ENCODE assay signal across 1 cellular context in the genomic region with DNA sequence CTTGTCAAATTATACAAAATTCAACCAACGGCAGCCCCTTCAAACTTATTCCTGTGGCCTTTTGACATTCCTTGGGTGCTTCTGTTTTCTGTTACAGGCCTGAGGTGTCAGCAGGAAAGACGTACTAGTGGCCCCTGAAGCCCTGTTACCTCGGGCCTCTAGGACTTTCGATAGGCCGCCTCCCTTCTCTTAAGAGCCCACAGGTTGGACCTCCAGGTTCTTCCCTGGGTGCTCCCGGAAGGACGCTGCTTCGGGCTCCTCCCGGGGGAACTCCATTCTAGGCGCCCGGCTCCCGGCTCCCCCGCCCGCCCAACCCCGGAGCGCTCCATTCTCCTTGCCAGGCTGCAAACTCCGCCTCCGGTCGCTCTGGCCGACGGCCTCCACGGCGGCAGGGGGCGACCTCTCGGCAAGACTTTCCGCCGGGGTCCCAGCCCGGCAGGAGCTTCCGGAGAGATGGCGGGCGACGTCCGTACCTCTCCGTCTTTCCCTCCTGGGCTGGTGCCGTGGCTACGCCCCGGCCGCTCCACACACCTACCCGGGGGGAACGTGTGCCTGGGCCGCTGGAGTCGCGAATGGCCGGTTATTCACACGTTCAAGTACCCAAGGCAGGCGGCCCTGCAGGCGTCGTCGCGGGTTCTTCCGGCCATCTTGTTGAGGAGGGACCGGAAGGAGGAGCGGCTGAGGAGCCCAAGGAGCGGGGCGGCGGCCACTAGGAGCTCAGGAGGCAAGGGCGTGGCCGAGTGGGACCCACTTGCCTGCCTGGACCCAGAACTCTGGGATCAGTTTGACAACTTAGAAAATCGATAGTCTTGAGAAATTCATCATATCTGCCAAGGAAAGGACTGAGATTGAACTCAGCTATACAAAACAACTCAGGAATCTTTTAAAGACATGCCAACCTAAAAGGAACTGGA.
TF ChIP-seq lines count a peak whose summit lies in the region.

No MANE protein-coding gene starts in this region.

TF ChIP-seq in K562, 482 proteins besides CTCF, POLR2A, EP300 and RAD21 (continues in another document):
- peak; percentile 82 to 94 (median 90) for TF ChIP-seq YY1 (IDR thresholded peaks at IDR 0.05; ENCODE audit: borderline replicate concordance in 1 of 3, control insufficient read depth in 1 of 3, extremely low read depth in 1 of 3, insufficient read depth in 3 of 3, insufficient read length in 1 of 3, insufficient replicate concordance in 2 of 3, low read depth in 1 of 3, low read length in 2 of 3)
- no peak for TF ChIP-seq CHD2 (IDR thresholded peaks at IDR 0.05; ENCODE audit: low read depth, low read length)
- no peak for TF ChIP-seq CCAR2 (IDR thresholded peaks at IDR 0.05; ENCODE audit: low read depth, low read length)
- TF ChIP-seq ZFP36 (IDR thresholded peaks at IDR 0.05; ENCODE audit: low read depth, low read length, partially characterized antibody) = no peak
- TF ChIP-seq ZBTB17 (CRISPR knock-in tag; IDR thresholded peaks at IDR 0.05) = peak; percentile 87
- no peak for TF ChIP-seq ZNF217 (CRISPR knock-in tag; IDR thresholded peaks at IDR 0.05)
- 0 out of 2 replicates have a peak, but pooled peaks have one; percentile 50 for TF ChIP-seq LEF1 (IDR thresholded peaks at IDR 0.05)
- no peak for TF ChIP-seq SMARCA4 (IDR thresholded peaks at IDR 0.05)
- TF ChIP-seq ETV1 (tag; conservative IDR thresholded peaks at IDR 0.05; ENCODE audit: low read depth) = peak; percentile 99
- TF ChIP-seq PCBP1 (IDR thresholded peaks at IDR 0.05; ENCODE audit: low read depth, low read length, poor library complexity, severe bottlenecking) = peak; percentile 59
- TF ChIP-seq, protein P1, sequence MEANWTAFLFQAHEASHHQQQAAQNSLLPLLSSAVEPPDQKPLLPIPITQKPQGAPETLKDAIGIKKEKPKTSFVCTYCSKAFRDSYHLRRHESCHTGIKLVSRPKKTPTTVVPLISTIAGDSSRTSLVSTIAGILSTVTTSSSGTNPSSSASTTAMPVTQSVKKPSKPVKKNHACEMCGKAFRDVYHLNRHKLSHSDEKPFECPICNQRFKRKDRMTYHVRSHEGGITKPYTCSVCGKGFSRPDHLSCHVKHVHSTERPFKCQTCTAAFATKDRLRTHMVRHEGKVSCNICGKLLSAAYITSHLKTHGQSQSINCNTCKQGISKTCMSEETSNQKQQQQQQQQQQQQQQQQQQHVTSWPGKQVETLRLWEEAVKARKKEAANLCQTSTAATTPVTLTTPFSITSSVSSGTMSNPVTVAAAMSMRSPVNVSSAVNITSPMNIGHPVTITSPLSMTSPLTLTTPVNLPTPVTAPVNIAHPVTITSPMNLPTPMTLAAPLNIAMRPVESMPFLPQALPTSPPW (CRISPR knock-in tag; IDR thresholded peaks at IDR 0.05) = peak; percentile 69
- TF ChIP-seq PTTG1 (tag; IDR thresholded peaks at IDR 0.05; ENCODE audit: low read depth) = no peak
- peak; percentile 64 for TF ChIP-seq U2AF1 (optimal IDR thresholded peaks at IDR 0.05; ENCODE audit: low read depth, low read length)
- no peak for TF ChIP-seq MYNN (IDR thresholded peaks at IDR 0.05)
- no peak for TF ChIP-seq MYNN (CRISPR knock-in tag; IDR thresholded peaks at IDR 0.05)
- TF ChIP-seq DMBX1 (CRISPR knock-in tag; IDR thresholded peaks at IDR 0.05; ENCODE audit: borderline replicate concordance) = peak; percentile 83; the same call in 1 of the 2 replicates
- peak; percentile 66 for TF ChIP-seq PML (IDR thresholded peaks at IDR 0.05; ENCODE audit: low read length)
- TF ChIP-seq CHD4 (IDR thresholded peaks at IDR 0.05; ENCODE audit: insufficient read depth, insufficient replicate concordance, low read depth, low read length, poor library complexity, severe bottlenecking) = no peak
- no peak for TF ChIP-seq CHD1 (IDR thresholded peaks at IDR 0.05; ENCODE audit: low read length)
- TF ChIP-seq, protein P2, sequence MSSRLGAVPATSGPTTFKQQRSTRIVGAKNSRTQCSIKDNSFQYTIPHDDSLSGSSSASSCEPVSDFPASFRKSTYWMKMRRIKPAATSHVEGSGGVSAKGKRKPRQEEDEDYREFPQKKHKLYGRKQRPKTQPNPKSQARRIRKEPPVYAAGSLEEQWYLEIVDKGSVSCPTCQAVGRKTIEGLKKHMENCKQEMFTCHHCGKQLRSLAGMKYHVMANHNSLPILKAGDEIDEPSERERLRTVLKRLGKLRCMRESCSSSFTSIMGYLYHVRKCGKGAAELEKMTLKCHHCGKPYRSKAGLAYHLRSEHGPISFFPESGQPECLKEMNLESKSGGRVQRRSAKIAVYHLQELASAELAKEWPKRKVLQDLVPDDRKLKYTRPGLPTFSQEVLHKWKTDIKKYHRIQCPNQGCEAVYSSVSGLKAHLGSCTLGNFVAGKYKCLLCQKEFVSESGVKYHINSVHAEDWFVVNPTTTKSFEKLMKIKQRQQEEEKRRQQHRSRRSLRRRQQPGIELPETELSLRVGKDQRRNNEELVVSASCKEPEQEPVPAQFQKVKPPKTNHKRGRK (tag; IDR thresholded peaks at IDR 0.05) = no peak
- 0 out of 2 replicates have a peak, but pooled peaks have one; percentile 42 for TF ChIP-seq ZNF76 (CRISPR knock-in tag; IDR thresholded peaks at IDR 0.05; ENCODE audit: borderline replicate concordance)
- TF ChIP-seq EWSR1 (IDR thresholded peaks at IDR 0.05; ENCODE audit: borderline replicate concordance, low read depth, partially characterized antibody) = no peak
- TF ChIP-seq KHSRP (IDR thresholded peaks at IDR 0.05) = no peak
- TF ChIP-seq ZNF124 (CRISPR knock-in tag; IDR thresholded peaks at IDR 0.05) = no peak
- TF ChIP-seq ZFP1 (CRISPR knock-in tag; IDR thresholded peaks at IDR 0.05) = no peak
- TF ChIP-seq, protein P3, sequence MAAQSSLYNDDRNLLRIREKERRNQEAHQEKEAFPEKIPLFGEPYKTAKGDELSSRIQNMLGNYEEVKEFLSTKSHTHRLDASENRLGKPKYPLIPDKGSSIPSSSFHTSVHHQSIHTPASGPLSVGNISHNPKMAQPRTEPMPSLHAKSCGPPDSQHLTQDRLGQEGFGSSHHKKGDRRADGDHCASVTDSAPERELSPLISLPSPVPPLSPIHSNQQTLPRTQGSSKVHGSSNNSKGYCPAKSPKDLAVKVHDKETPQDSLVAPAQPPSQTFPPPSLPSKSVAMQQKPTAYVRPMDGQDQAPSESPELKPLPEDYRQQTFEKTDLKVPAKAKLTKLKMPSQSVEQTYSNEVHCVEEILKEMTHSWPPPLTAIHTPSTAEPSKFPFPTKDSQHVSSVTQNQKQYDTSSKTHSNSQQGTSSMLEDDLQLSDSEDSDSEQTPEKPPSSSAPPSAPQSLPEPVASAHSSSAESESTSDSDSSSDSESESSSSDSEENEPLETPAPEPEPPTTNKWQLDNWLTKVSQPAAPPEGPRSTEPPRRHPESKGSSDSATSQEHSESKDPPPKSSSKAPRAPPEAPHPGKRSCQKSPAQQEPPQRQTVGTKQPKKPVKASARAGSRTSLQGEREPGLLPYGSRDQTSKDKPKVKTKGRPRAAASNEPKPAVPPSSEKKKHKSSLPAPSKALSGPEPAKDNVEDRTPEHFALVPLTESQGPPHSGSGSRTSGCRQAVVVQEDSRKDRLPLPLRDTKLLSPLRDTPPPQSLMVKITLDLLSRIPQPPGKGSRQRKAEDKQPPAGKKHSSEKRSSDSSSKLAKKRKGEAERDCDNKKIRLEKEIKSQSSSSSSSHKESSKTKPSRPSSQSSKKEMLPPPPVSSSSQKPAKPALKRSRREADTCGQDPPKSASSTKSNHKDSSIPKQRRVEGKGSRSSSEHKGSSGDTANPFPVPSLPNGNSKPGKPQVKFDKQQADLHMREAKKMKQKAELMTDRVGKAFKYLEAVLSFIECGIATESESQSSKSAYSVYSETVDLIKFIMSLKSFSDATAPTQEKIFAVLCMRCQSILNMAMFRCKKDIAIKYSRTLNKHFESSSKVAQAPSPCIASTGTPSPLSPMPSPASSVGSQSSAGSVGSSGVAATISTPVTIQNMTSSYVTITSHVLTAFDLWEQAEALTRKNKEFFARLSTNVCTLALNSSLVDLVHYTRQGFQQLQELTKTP (IDR thresholded peaks at IDR 0.05; ENCODE audit: low read depth in 1 of 2, partially characterized antibody in 2 of 2) = peak in 1 of 2 experiments; percentile 82
- peak; percentile 64; the same call in 1 of the 2 replicates for TF ChIP-seq SNIP1 (IDR thresholded peaks at IDR 0.05; ENCODE audit: low read depth)
- TF ChIP-seq, protein P4, sequence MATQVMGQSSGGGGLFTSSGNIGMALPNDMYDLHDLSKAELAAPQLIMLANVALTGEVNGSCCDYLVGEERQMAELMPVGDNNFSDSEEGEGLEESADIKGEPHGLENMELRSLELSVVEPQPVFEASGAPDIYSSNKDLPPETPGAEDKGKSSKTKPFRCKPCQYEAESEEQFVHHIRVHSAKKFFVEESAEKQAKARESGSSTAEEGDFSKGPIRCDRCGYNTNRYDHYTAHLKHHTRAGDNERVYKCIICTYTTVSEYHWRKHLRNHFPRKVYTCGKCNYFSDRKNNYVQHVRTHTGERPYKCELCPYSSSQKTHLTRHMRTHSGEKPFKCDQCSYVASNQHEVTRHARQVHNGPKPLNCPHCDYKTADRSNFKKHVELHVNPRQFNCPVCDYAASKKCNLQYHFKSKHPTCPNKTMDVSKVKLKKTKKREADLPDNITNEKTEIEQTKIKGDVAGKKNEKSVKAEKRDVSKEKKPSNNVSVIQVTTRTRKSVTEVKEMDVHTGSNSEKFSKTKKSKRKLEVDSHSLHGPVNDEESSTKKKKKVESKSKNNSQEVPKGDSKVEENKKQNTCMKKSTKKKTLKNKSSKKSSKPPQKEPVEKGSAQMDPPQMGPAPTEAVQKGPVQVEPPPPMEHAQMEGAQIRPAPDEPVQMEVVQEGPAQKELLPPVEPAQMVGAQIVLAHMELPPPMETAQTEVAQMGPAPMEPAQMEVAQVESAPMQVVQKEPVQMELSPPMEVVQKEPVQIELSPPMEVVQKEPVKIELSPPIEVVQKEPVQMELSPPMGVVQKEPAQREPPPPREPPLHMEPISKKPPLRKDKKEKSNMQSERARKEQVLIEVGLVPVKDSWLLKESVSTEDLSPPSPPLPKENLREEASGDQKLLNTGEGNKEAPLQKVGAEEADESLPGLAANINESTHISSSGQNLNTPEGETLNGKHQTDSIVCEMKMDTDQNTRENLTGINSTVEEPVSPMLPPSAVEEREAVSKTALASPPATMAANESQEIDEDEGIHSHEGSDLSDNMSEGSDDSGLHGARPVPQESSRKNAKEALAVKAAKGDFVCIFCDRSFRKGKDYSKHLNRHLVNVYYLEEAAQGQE (CRISPR knock-in tag; IDR thresholded peaks at IDR 0.05; ENCODE audit: low read depth) = peak; percentile 80
- TF ChIP-seq, protein P5, sequence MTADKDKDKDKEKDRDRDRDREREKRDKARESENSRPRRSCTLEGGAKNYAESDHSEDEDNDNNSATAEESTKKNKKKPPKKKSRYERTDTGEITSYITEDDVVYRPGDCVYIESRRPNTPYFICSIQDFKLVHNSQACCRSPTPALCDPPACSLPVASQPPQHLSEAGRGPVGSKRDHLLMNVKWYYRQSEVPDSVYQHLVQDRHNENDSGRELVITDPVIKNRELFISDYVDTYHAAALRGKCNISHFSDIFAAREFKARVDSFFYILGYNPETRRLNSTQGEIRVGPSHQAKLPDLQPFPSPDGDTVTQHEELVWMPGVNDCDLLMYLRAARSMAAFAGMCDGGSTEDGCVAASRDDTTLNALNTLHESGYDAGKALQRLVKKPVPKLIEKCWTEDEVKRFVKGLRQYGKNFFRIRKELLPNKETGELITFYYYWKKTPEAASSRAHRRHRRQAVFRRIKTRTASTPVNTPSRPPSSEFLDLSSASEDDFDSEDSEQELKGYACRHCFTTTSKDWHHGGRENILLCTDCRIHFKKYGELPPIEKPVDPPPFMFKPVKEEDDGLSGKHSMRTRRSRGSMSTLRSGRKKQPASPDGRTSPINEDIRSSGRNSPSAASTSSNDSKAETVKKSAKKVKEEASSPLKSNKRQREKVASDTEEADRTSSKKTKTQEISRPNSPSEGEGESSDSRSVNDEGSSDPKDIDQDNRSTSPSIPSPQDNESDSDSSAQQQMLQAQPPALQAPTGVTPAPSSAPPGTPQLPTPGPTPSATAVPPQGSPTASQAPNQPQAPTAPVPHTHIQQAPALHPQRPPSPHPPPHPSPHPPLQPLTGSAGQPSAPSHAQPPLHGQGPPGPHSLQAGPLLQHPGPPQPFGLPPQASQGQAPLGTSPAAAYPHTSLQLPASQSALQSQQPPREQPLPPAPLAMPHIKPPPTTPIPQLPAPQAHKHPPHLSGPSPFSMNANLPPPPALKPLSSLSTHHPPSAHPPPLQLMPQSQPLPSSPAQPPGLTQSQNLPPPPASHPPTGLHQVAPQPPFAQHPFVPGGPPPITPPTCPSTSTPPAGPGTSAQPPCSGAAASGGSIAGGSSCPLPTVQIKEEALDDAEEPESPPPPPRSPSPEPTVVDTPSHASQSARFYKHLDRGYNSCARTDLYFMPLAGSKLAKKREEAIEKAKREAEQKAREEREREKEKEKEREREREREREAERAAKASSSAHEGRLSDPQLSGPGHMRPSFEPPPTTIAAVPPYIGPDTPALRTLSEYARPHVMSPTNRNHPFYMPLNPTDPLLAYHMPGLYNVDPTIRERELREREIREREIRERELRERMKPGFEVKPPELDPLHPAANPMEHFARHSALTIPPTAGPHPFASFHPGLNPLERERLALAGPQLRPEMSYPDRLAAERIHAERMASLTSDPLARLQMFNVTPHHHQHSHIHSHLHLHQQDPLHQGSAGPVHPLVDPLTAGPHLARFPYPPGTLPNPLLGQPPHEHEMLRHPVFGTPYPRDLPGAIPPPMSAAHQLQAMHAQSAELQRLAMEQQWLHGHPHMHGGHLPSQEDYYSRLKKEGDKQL (CRISPR knock-in tag; IDR thresholded peaks at IDR 0.05; ENCODE audit: borderline replicate concordance) = no peak
- TF ChIP-seq FOSL1 (tag; conservative IDR thresholded peaks at IDR 0.05) = peak; percentile 44; the same call in 1 of the 2 replicates
- peak; percentile 98 for TF ChIP-seq EHMT2 (IDR thresholded peaks at IDR 0.05)
- TF ChIP-seq MTA3 (IDR thresholded peaks at IDR 0.05; ENCODE audit: borderline replicate concordance) = peak; percentile 93
- TF ChIP-seq, protein P6, sequence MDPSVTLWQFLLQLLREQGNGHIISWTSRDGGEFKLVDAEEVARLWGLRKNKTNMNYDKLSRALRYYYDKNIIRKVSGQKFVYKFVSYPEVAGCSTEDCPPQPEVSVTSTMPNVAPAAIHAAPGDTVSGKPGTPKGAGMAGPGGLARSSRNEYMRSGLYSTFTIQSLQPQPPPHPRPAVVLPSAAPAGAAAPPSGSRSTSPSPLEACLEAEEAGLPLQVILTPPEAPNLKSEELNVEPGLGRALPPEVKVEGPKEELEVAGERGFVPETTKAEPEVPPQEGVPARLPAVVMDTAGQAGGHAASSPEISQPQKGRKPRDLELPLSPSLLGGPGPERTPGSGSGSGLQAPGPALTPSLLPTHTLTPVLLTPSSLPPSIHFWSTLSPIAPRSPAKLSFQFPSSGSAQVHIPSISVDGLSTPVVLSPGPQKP (CRISPR knock-in tag; IDR thresholded peaks at IDR 0.05) = no peak
- peak; percentile 98 for TF ChIP-seq TAF7 (tag; IDR thresholded peaks at IDR 0.05)
- TF ChIP-seq, protein P7, sequence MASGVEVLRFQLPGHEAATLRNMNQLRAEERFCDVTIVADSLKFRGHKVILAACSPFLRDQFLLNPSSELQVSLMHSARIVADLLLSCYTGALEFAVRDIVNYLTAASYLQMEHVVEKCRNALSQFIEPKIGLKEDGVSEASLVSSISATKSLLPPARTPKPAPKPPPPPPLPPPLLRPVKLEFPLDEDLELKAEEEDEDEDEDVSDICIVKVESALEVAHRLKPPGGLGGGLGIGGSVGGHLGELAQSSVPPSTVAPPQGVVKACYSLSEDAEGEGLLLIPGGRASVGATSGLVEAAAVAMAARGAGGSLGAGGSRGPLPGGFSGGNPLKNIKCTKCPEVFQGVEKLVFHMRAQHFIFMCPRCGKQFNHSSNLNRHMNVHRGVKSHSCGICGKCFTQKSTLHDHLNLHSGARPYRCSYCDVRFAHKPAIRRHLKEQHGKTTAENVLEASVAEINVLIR (CRISPR knock-in tag; IDR thresholded peaks at IDR 0.05) = no peak
